Comparison of ENCODE assay signal across 10 cellular contexts in the genomic region with DNA sequence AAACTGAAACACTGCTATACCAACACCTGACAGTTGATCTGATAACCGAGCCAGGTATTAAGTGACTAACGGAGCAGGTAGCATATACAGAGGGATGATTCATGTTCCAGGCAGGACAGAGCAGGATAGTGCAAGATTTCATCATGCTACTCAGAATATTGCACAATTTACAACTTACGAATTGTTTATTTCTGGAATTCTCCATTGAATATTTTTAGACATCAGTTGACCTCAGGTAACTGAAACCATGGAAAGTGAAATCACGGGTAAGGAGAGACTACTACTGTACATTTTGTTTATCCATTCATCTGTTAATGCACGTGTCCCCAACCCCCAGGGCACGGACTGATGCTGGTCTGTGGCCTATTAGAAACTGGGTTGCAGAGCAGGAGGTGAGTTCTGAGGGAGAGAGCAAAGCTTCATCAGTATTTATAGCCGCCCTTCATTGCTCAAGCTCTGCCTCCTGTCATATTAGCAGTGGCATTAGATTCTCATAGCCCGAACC. TPM values are rescaled to one million over a fixed set of nuclear protein-coding genes. Genes with fewer than 3 reads are reported as not detected.
DNase-seq lines count a peak whose midpoint lies in the region; ATAC-seq and TF ChIP-seq lines count a peak whose summit lies in the region.
"Had no signal": no experiment of that assay in that cellular context is flagged by ENCODE, and none has a peak within 500 bp of the region (broad histone marks: within the 10 kb centered on the region; RNA-seq: fewer than 3 reads in every experiment).

No MANE protein-coding gene starts in this region.

- H3K27me3 ChIP-seq in fibroblast of lung (ENCODE audit: control insufficient read depth, insufficient read depth, low read length): no peaks in the 10 kb centered on the region
- H3K27me3 ChIP-seq: suprapubic skin had no signal

- H3K36me3 Mint-ChIP-seq in mesothelial cell of epicardium: no peaks in the 10 kb centered on the region

- H4K20me1 ChIP-seq in fibroblast of lung (ENCODE audit: control insufficient read depth, extremely low read depth, insufficient read depth, low read length): no peaks in the 10 kb centered on the region

- no peak overlapping the region for H3K27ac Mint-ChIP-seq in mesothelial cell of epicardium

- H3K9me3 ChIP-seq in fibroblast of lung (ENCODE audit: control insufficient read depth, insufficient read depth, low read depth, low read length): no peaks in the 10 kb centered on the region
- H3K9me3 ChIP-seq: suprapubic skin had no signal

- no peak overlapping the region for H3K4me3 ChIP-seq in fibroblast of lung (replicated peaks in 1 of 4; ENCODE audit: control extremely low read depth in 1 of 4, insufficient read depth in 1 of 4, low read depth in 3 of 4, low read length in 4 of 4)
- H3K4me3 ChIP-seq: suprapubic skin had no signal

- DNase-seq in A172 (ENCODE audit: low spot score) (peak; percentile 5), LoVo (ENCODE audit: low spot score) (peak; percentile 71), fibroblast of lung (ENCODE audit: low read depth in 2 of 2) (peak; percentile 24 to 54), mesothelial cell of epicardium (ENCODE audit: low spot score in 2 of 2, unreplicated experiment in 2 of 2) (no peak)
- DNase-seq: activated T-cell treated with anti-CD3 and anti-CD28 coated beads, Interleukin-2, amount 50 U/mL, for 1 hour; Kasumi-1 had no signal

- no peaks in the 10 kb centered on the region for H3K27me3 Mint-ChIP-seq in mesothelial cell of epicardium (ENCODE audit: low read depth)

- H3K9ac ChIP-seq in fibroblast of lung (ENCODE audit: insufficient read depth, low read length): no peak overlapping the region

- H2AFZ ChIP-seq in fibroblast of lung (ENCODE audit: low read length): no peak overlapping the region

- H3K4me1 ChIP-seq in fibroblast of lung (ENCODE audit: control insufficient read depth, extremely low read depth, insufficient read depth, low read length): no peaks in the 10 kb centered on the region
- H3K4me1 ChIP-seq: suprapubic skin had no signal

- no peak overlapping the region for H3K4me3 Mint-ChIP-seq in mesothelial cell of epicardium

- no peaks in the 10 kb centered on the region for H3K9me3 Mint-ChIP-seq in mesothelial cell of epicardium

- ATAC-seq in HG03439 (IDR thresholded peaks at IDR 0.05; ENCODE audit: unreplicated experiment): no peak
- no peak for ATAC-seq in GM18511 (IDR thresholded peaks at IDR 0.05; ENCODE audit: unreplicated experiment)

- no peaks in the 10 kb centered on the region for H3K4me1 Mint-ChIP-seq in mesothelial cell of epicardium

- no peaks in the 10 kb centered on the region for H3K79me2 ChIP-seq in fibroblast of lung (ENCODE audit: control insufficient read depth, insufficient read depth, low read length)

- TF ChIP-seq CTCF in fibroblast of lung (conservative IDR thresholded peaks at IDR 0.05 in 1 of 2, IDR thresholded peaks at IDR 0.05 in 1 of 2; ENCODE audit: low read depth in 1 of 2, low read length in 2 of 2) (no peak), mesothelial cell of epicardium (IDR thresholded peaks at IDR 0.05; ENCODE audit: unreplicated experiment) (no peak)

- H3K4me2 ChIP-seq in fibroblast of lung (ENCODE audit: extremely low read depth, insufficient read depth, low read length): no peak overlapping the region

- H3K36me3 ChIP-seq in fibroblast of lung (ENCODE audit: control insufficient read depth, insufficient read depth, low read length): no peaks in the 10 kb centered on the region
- H3K36me3 ChIP-seq: suprapubic skin had no signal

- no peak overlapping the region for H3K27ac ChIP-seq in fibroblast of lung (ENCODE audit: insufficient read depth, low read length)
- H3K27ac ChIP-seq: suprapubic skin, VCaP had no signal

RNA-seq across cellular contexts. Expression of gene PPM1E, which starts 14.5 kb away (rescaled TPM):
- total RNA-seq in A172 (2014; rRNA removed; shearing (Covaris generic)): 0.21 and 0.22 TPM in 2 replicates
- total RNA-seq in fibroblast of lung: 0.26 and 0.50 TPM in 2 replicates
- polyA plus RNA-seq in fibroblast of lung: 0.02 and 0.05 TPM in 2 replicates
- polyA plus RNA-seq in fibroblast of lung (2012): 0.02 and 0.03 TPM in 2 replicates
- not detected in 2 replicates for polyA minus RNA-seq in fibroblast of lung (ENCODE audit: low replicate concordance)
- 0.31 to 0.32 TPM (median 0.31 TPM) in 3 replicates for total RNA-seq in mesothelial cell of epicardium

RNA-seq across cellular contexts. Expression of gene RAD51C, which starts 48.8 kb away (rescaled TPM):
- total RNA-seq in A172 (2014; rRNA removed; shearing (Covaris generic)): 61.2 and 79.4 TPM in 2 replicates
- total RNA-seq in fibroblast of lung (26.5 and 29.1 TPM in 2 replicates), mesothelial cell of epicardium (28.8 to 31.7 TPM (median 30.3 TPM) in 3 replicates)
- 27.7 and 34.8 TPM in 2 replicates for polyA plus RNA-seq in fibroblast of lung
- 21.3 and 28.3 TPM in 2 replicates for polyA plus RNA-seq in fibroblast of lung (2012)
- polyA minus RNA-seq in fibroblast of lung (ENCODE audit: low replicate concordance): 3.4 and 8.0 TPM in 2 replicates

RNA-seq across cellular contexts. Expression of gene TEX14, which starts 49.3 kb away (rescaled TPM):
- total RNA-seq in A172 (2014; rRNA removed; shearing (Covaris generic)): 0.02 and 0.19 TPM in 2 replicates
- total RNA-seq in fibroblast of lung (under 0.01 TPM in 2 replicates), mesothelial cell of epicardium (0.20 to 0.43 TPM (median 0.34 TPM) in 3 replicates)
- polyA plus RNA-seq in fibroblast of lung: 0.01 and 0.03 TPM in 2 replicates
- polyA plus RNA-seq in fibroblast of lung (2012): 0.17 TPM in 1 of 2 replicates, not detected in the other
- not detected in 2 replicates for polyA minus RNA-seq in fibroblast of lung (ENCODE audit: low replicate concordance)

Comparison
In these comparisons a context has a peak if more than half of its experiments do, and no peak if none do; other contexts are left out.
1. DNase-seq: peak in A172 (single experiment), LoVo (single experiment) and fibroblast of lung (2 of 2); none in mesothelial cell of epicardium (0 of 2).